In genomic region chr18:47990981-47991380, GRCh38 we compare ENCODE assay signal across 21 cellular contexts.
DNase-seq lines count a peak whose midpoint lies in the region; ATAC-seq and TF ChIP-seq lines count a peak whose summit lies in the region.
"Had no signal": no experiment of that assay in that cellular context is flagged by ENCODE, and none has a peak within 500 bp of the region (broad histone marks: within the 10 kb centered on the region; RNA-seq: fewer than 3 reads in every experiment).

No MANE protein-coding gene starts in this region.

- no peak for ATAC-seq in left ventricle myocardium superior
- ATAC-seq in GM19467 (IDR thresholded peaks at IDR 0.05; ENCODE audit: unreplicated experiment), result no peak
- no peak for ATAC-seq in GM21723 (IDR thresholded peaks at IDR 0.05; ENCODE audit: unreplicated experiment)
- ATAC-seq: CD8-positive, alpha-beta T cell; PC-3; SK-N-SH treated with all-trans-retinoic acid at 6 μM for 48 hours; T-cell had no signal

- no peaks in the 10 kb centered on the region for H3K27me3 ChIP-seq in right atrium auricular region

- DNase-seq in right atrium auricular region (ENCODE audit: low spot score) (peak; percentile 21), left ventricle myocardium superior (no peak), NCI-H524 treated with DMSO at 0.1 percent for 48 hours (lab: John Stamatoyannopoulos, UW) (peak; percentile 95), ecto neural progenitor cell (ENCODE audit: low spot score) (peak; percentile 41), 8988T (no peak), NCI-H146 treated with DMSO at 0.1 percent for 48 hours (lab: John Stamatoyannopoulos, UW; ENCODE audit: unreplicated experiment) (no peak)
- DNase-seq: CD8-positive, alpha-beta T cell; DMS79; GM23248; NCI-H1092 treated with DMSO at 0.1 percent for 48 hours; NCI-H1694 treated with DMSO at 0.1 percent for 48 hours; NCI-H446 treated with DMSO at 0.1 percent for 48 hours; PC-3; RPMI8226; SHP77 treated with DMSO at 0.1 percent for 48 hours; T-cell had no signal

- intact Hi-C loops in left ventricle myocardium superior (cut with micrococcal nuclease), result no loop called here

- no peak overlapping the region for H3K4me3 ChIP-seq in right atrium auricular region
- H3K4me3 ChIP-seq: GM23248, HAP-1 had no signal

- TF ChIP-seq CTCF in right atrium auricular region (IDR thresholded peaks at IDR 0.05), result no peak

- no peaks in the 10 kb centered on the region for H3K36me3 ChIP-seq in right atrium auricular region
- H3K36me3 ChIP-seq: HAP-1 had no signal

- H3K9me3 ChIP-seq in right atrium auricular region, result no peaks in the 10 kb centered on the region
- H3K9me3 ChIP-seq: HAP-1 had no signal

- H3K27ac ChIP-seq in right atrium auricular region, result no peak overlapping the region
- H3K27ac ChIP-seq: GM23248, KMS-11 had no signal

- H3K4me1 ChIP-seq in right atrium auricular region, result no peaks in the 10 kb centered on the region

Comparison
In these comparisons a context has a peak if more than half of its experiments do, and no peak if none do; other contexts are left out.
1. DNase-seq: peak in right atrium auricular region (single experiment), NCI-H524 treated with DMSO at 0.1 percent for 48 hours (single experiment) and ecto neural progenitor cell (single experiment); none in left ventricle myocardium superior (single experiment), 8988T (single experiment) and NCI-H146 treated with DMSO at 0.1 percent for 48 hours (single experiment).